9 cellular contexts compared by ENCODE assay signal in genomic region chr15:74056330-74056729, GRCh38. TPM values are rescaled to one million over a fixed set of nuclear protein-coding genes. Genes with fewer than 3 reads are reported as not detected.
"Had no signal": no experiment of that assay in that cellular context is flagged by ENCODE, and none has a peak within 500 bp of the region (broad histone marks: within the 10 kb centered on the region; RNA-seq: fewer than 3 reads in every experiment).

No MANE protein-coding gene starts in this region.

RNA-seq across cellular contexts. Expression of gene GOLGA6A, which starts 26.0 kb away (rescaled TPM):
- total RNA-seq: activated B cell treated with CpG ODN at 0.5 μM for 24 hours; activated CD4-positive, alpha-beta T cell treated with anti-CD3 and anti-CD28 coated beads, Interleukin-2, amount 10 ng/mL, durations not matched to agents 7 days and 5 days; activated CD8-positive, alpha-beta memory T cell treated with anti-CD3 and anti-CD28 coated beads for 36 hours; activated CD8-positive, alpha-beta memory T cell treated with anti-CD3 and anti-CD28 coated beads, Interleukin-2, amount 10 ng/mL, durations not matched to agents 7 days and 5 days; activated CD8-positive, alpha-beta T cell treated with anti-CD3 and anti-CD28 coated beads, Interleukin-2, amount 10 ng/mL, durations not matched to agents 7 days and 5 days; body of pancreas; colonic mucosa; epithelial cell of proximal tubule had no signal
- polyA plus RNA-seq: cardiac muscle cell had no signal
